Comparison of ENCODE assay signal across 13 cellular contexts in genomic region chr4:112423591-112423990, GRCh38.
DNase-seq lines count a peak whose midpoint lies in the region; TF ChIP-seq lines count a peak whose summit lies in the region.
"Had no signal": no experiment of that assay in that cellular context is flagged by ENCODE, and none has a peak within 500 bp of the region (broad histone marks: within the 10 kb centered on the region; RNA-seq: fewer than 3 reads in every experiment).

No MANE protein-coding gene starts in this region.

- H3F3A ChIP-seq in neural progenitor cell (ENCODE audit: low read depth): peaks cover 12% of the 10 kb centered on the region

- H3K79me2 ChIP-seq in neural progenitor cell (ENCODE audit: low read depth): no peaks in the 10 kb centered on the region

- H3K4me3 Mint-ChIP-seq in neural progenitor cell: no peak overlapping the region
- H3K4me3 Mint-ChIP-seq: CD14-positive monocyte; CD8-positive, alpha-beta T cell; H9 had no signal

- H3K9me3 ChIP-seq in HEK293 (ENCODE audit: control insufficient read depth, insufficient read depth, low read depth, low read length) (no peaks in the 10 kb centered on the region), adipocyte (ENCODE audit: control insufficient read depth, low read length) (no peaks in the 10 kb centered on the region), neural progenitor cell (ENCODE audit: low read depth) (no peaks in the 10 kb centered on the region)

- TF ChIP-seq CTCF in HEK293 (tag by site-specific recombination; IDR thresholded peaks at IDR 0.05) (no peak), fibroblast of mammary gland (conservative IDR thresholded peaks at IDR 0.05; ENCODE audit: control insufficient read depth, insufficient read depth, low read depth, low read length) (no peak), neural progenitor cell (IDR thresholded peaks at IDR 0.05) (no peak)

- H3K4me1 Mint-ChIP-seq in neural progenitor cell: peaks cover 6% of the 10 kb centered on the region
- H3K4me1 Mint-ChIP-seq: CD14-positive monocyte had no signal

- H3K27ac Mint-ChIP-seq in neural progenitor cell: no peak overlapping the region
- H3K27ac Mint-ChIP-seq: CD14-positive monocyte; CD8-positive, alpha-beta T cell; H9 had no signal

- H3K27ac ChIP-seq in HEK293 (ENCODE audit: extremely low read depth, low read depth, low read length) (no peak overlapping the region), neural progenitor cell (no peak overlapping the region)

- H4K20me1 ChIP-seq in neural progenitor cell (ENCODE audit: low read depth): no peaks in the 10 kb centered on the region

- CTCF ChIA-PET in HEK293 (lab: Yijun Ruan, JAX): no interaction called here

- peaks cover 0 to 4% of the 10 kb centered on the region in 2 experiments; a peak in 1 of 3 replicates for H3K36me3 ChIP-seq in HEK293 (ENCODE audit: control insufficient read depth in 2 of 2, insufficient read depth in 1 of 2, low read length in 2 of 2)
- H3K36me3 ChIP-seq in adipocyte (ENCODE audit: control insufficient read depth, insufficient read depth, low read length, severe bottlenecking): peaks cover 30% of the 10 kb centered on the region
- H3K36me3 ChIP-seq in neural progenitor cell: no peaks in the 10 kb centered on the region

- DNase-seq in adipocyte (ENCODE audit: low read depth) (peak; percentile 49), fibroblast of mammary gland (ENCODE audit: low read depth) (peak; percentile 20), neural progenitor cell (ENCODE audit: low spot score) (no peak), iPS-NIHi11 (ENCODE audit: low spot score) (no peak), HUDEP-2 (lab: John Stamatoyannopoulos, UW; ENCODE audit: unreplicated experiment in 76 of 76) (no peak), AG20443 (ENCODE audit: low spot score) (no peak)
- DNase-seq: CD8-positive, alpha-beta T cell; COR-L47; DND-41; GOT3; H9 had no signal

- H3K4me3 ChIP-seq in HEK293 (ENCODE audit: low read depth, low read length) (no peak overlapping the region), adipocyte (ENCODE audit: low read length) (no peak overlapping the region), fibroblast of mammary gland (ENCODE audit: control insufficient read depth, low read depth, low read length) (no peak overlapping the region), neural progenitor cell (no peak overlapping the region)

- H3K27me3 Mint-ChIP-seq in neural progenitor cell (ENCODE audit: insufficient read depth, low read depth): peaks cover 7% of the 10 kb centered on the region

- H3K9ac ChIP-seq in adipocyte (ENCODE audit: low read length): no peak overlapping the region
- no peak overlapping the region for H3K9ac ChIP-seq in neural progenitor cell

- no peak overlapping the region for H2AFZ ChIP-seq in neural progenitor cell (replicated peaks)

- POLR2A ChIA-PET in HEK293 (lab: Yijun Ruan, JAX): no interaction called here

- no peaks in the 10 kb centered on the region for H3K36me3 Mint-ChIP-seq in neural progenitor cell

- H3K9me3 Mint-ChIP-seq in neural progenitor cell: no peaks in the 10 kb centered on the region
- H3K9me3 Mint-ChIP-seq: CD14-positive monocyte; CD8-positive, alpha-beta T cell; H9 had no signal

- H3K27me3 ChIP-seq in adipocyte (replicated peaks; ENCODE audit: control insufficient read depth, insufficient read depth, low read length): no peaks in the 10 kb centered on the region
- peaks cover 15% of the 10 kb centered on the region for H3K27me3 ChIP-seq in neural progenitor cell

- H3K4me1 ChIP-seq in HEK293 (ENCODE audit: control insufficient read depth, insufficient read depth, low read length) (no peaks in the 10 kb centered on the region), adipocyte (ENCODE audit: control insufficient read depth, insufficient read depth, low read length) (peaks cover 5% of the 10 kb centered on the region), neural progenitor cell (peaks cover 32% of the 10 kb centered on the region)

- H3K4me2 ChIP-seq in neural progenitor cell: peak overlapping the region; percentile 2

TF ChIP-seq in HEK293, 187 proteins besides CTCF, POLR2A, EP300 and RAD21 (continues in another document):
- TF ChIP-seq FEZF1 (tag by site-specific recombination; IDR thresholded peaks at IDR 0.05) (peak; percentile 28; the same call in 1 of the 2 replicates), ZNF473 (tag by site-specific recombination; IDR thresholded peaks at IDR 0.05) (no peak), KLF16 (tag by site-specific recombination; IDR thresholded peaks at IDR 0.05) (no peak), BCL6B (tag by site-specific recombination; IDR thresholded peaks at IDR 0.05) (peak; percentile 65), ZNF639 (tag by site-specific recombination; IDR thresholded peaks at IDR 0.05) (no peak), ZNF19 (tag by site-specific recombination; IDR thresholded peaks at IDR 0.05; ENCODE audit: low read depth) (no peak), ZNF354C (tag by site-specific recombination; IDR thresholded peaks at IDR 0.05; ENCODE audit: borderline replicate concordance, low read depth) (no peak), ZNF548 (tag by site-specific recombination; IDR thresholded peaks at IDR 0.05) (no peak), ZBTB7A (tag by site-specific recombination; IDR thresholded peaks at IDR 0.05; ENCODE audit: low read depth) (no peak), ZNF266 (tag by site-specific recombination; IDR thresholded peaks at IDR 0.05; ENCODE audit: low read depth) (no peak)
- TF ChIP-seq, protein P1, sequence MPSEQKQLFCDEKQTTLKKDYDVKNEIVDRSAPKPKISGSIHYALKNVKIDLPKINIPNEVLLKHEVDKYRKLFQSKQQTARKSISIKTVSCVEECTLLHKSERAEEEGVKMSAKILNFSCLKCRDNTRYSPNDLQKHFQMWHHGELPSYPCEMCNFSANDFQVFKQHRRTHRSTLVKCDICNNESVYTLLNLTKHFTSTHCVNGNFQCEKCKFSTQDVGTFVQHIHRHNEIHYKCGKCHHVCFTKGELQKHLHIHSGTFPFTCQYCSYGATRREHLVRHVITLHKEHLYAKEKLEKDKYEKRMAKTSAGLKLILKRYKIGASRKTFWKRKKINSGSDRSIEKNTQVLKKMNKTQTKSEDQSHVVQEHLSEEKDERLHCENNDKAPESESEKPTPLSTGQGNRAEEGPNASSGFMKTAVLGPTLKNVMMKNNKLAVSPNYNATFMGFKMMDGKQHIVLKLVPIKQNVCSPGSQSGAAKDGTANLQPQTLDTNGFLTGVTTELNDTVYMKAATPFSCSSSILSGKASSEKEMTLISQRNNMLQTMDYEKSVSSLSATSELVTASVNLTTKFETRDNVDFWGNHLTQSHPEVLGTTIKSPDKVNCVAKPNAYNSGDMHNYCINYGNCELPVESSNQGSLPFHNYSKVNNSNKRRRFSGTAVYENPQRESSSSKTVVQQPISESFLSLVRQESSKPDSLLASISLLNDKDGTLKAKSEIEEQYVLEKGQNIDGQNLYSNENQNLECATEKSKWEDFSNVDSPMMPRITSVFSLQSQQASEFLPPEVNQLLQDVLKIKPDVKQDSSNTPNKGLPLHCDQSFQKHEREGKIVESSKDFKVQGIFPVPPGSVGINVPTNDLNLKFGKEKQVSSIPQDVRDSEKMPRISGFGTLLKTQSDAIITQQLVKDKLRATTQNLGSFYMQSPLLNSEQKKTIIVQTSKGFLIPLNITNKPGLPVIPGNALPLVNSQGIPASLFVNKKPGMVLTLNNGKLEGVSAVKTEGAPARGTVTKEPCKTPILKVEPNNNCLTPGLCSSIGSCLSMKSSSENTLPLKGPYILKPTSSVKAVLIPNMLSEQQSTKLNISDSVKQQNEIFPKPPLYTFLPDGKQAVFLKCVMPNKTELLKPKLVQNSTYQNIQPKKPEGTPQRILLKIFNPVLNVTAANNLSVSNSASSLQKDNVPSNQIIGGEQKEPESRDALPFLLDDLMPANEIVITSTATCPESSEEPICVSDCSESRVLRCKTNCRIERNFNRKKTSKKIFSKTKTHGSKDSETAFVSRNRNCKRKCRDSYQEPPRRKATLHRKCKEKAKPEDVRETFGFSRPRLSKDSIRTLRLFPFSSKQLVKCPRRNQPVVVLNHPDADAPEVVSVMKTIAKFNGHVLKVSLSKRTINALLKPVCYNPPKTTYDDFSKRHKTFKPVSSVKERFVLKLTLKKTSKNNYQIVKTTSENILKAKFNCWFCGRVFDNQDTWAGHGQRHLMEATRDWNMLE (tag by site-specific recombination; conservative IDR thresholded peaks at IDR 0.05; ENCODE audit: low read depth): no peak

Comparison
In these comparisons a context has a peak if more than half of its experiments do, and no peak if none do; other contexts are left out.
1. DNase-seq: peak in adipocyte (single experiment) and fibroblast of mammary gland (single experiment); none in neural progenitor cell (single experiment), iPS-NIHi11 (single experiment), HUDEP-2 (0 of 76) and AG20443 (single experiment).